ENCODE assay signal across 11 cellular contexts in the genomic region with DNA sequence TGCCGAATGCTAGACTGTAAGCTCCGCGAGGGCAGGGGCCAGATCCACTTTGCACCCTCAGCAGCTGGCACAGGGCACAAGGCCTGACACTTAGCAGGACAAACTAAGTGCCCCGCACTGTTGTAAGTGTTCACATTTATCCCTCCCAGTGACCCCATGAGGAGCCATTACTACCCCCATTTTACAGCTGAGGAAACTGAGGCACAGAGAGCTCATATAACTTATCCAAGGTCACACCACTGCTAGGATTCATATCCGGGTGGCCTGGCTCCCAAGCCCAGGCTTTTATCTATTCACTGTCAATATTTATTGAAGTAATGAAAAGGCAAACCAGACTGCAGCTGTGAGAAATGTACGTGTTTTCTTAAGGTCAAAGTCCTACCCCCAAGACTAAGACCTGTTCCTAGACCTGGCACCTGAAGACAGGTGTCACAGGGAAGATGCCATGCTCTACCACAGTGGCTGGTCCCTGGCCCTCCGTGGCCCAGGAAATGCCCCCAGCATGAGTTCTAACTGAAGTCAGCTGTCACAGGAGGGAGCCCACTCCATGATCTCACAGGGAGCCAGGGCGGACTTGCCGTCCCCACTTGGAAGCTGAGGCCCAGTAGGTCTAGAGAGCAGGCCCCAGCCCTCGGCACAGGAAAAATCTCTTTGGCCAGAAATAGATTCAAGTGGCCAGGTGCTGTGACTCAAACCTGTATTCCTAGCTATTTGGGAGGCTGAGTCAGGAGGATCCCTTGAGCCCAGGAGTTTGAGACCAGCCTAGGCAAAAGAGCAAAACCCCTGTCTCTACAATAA.
DNase-seq lines count a peak whose midpoint lies in the region; ATAC-seq and TF ChIP-seq lines count a peak whose summit lies in the region.
"Had no signal": no experiment of that assay in that cellular context is flagged by ENCODE, and none has a peak within 500 bp of the region (broad histone marks: within the 10 kb centered on the region; RNA-seq: fewer than 3 reads in every experiment).

No MANE protein-coding gene starts in this region.

- H3K4me1 Mint-ChIP-seq in endodermal cell, result peaks cover 17% of the 10 kb centered on the region
- H3K4me1 Mint-ChIP-seq in natural killer cell, result no peaks in the 10 kb centered on the region

- TF ChIP-seq CTCF in endodermal cell (conservative IDR thresholded peaks at IDR 0.05), result no peak
- TF ChIP-seq CTCF in thoracic aorta (IDR thresholded peaks at IDR 0.05), result no peak
- no peak for TF ChIP-seq CTCF in natural killer cell (IDR thresholded peaks at IDR 0.05)

- H3K27me3 ChIP-seq in NT2/D1 (ENCODE audit: insufficient read depth, insufficient read length) (no peaks in the 10 kb centered on the region), endodermal cell (ENCODE audit: control insufficient read depth, insufficient read depth, low read length, poor library complexity, severe bottlenecking) (no peaks in the 10 kb centered on the region), muscle layer of colon (ENCODE audit: control insufficient read depth in 1 of 2, insufficient read depth in 2 of 2, low read length in 2 of 2) (no peaks in the 10 kb centered on the region), thoracic aorta (replicated peaks; ENCODE audit: insufficient read depth) (no peaks in the 10 kb centered on the region)

- H3K9me3 Mint-ChIP-seq in endodermal cell (no peaks in the 10 kb centered on the region), natural killer cell (no peaks in the 10 kb centered on the region)

- H3K4me3 ChIP-seq in NT2/D1 (ENCODE audit: insufficient read length, low read depth), result no peak overlapping the region
- no peak overlapping the region for H3K4me3 ChIP-seq in endodermal cell (ENCODE audit: low read length)
- no peak overlapping the region for H3K4me3 ChIP-seq in muscle layer of colon (ENCODE audit: low read depth in 1 of 2, low read length in 2 of 2)
- H3K4me3 ChIP-seq in thoracic aorta, result no peak overlapping the region
- H3K4me3 ChIP-seq: GM12878 had no signal

- H3K36me3 Mint-ChIP-seq in endodermal cell (ENCODE audit: low read depth), result no peaks in the 10 kb centered on the region
- H3K36me3 Mint-ChIP-seq in natural killer cell, result no peaks in the 10 kb centered on the region

- H3K27me3 Mint-ChIP-seq in endodermal cell (ENCODE audit: insufficient read depth) (no peaks in the 10 kb centered on the region), natural killer cell (ENCODE audit: low read depth in 2 of 2) (no peaks in the 10 kb centered on the region)

- H3K4me3 Mint-ChIP-seq in endodermal cell, result no peak overlapping the region
- H3K4me3 Mint-ChIP-seq in natural killer cell, result no peak overlapping the region

- H3K27ac Mint-ChIP-seq in endodermal cell (peak overlapping the region; percentile 82), natural killer cell (no peak overlapping the region)

- H3K9ac ChIP-seq in NT2/D1 (ENCODE audit: insufficient read length, low read depth), result peak overlapping the region; percentile 21
- no peak overlapping the region for H3K9ac ChIP-seq in endodermal cell (ENCODE audit: extremely low read depth, low read length, poor library complexity, severe bottlenecking)
- no peak overlapping the region for H3K9ac ChIP-seq in muscle layer of colon (ENCODE audit: low read length)
- H3K9ac ChIP-seq: parathyroid adenoma had no signal

- ATAC-seq in thoracic aorta (ENCODE audit: insufficient number of reproducible peaks, low FRiP score, low read depth), result no peak
- ATAC-seq in natural killer cell, result no peak
- ATAC-seq: GM12878 had no signal

- H3K9me3 ChIP-seq in NT2/D1 (ENCODE audit: insufficient read depth, low read length) (no peaks in the 10 kb centered on the region), endodermal cell (ENCODE audit: control insufficient read depth, low read length) (no peaks in the 10 kb centered on the region), muscle layer of colon (ENCODE audit: low read length) (no peaks in the 10 kb centered on the region), thoracic aorta (no peaks in the 10 kb centered on the region)

- intact Hi-C loops in natural killer cell (cut with micrococcal nuclease), result no loop called here

- no peak for DNase-seq in NT2/D1 (ENCODE audit: low read depth, low spot score)
- DNase-seq in endodermal cell, result no peak
- DNase-seq in thoracic aorta (ENCODE audit: low spot score), result no peak
- no peak for DNase-seq in OCI-M1 (lab: John Stamatoyannopoulos, UW)
- no peak for DNase-seq in activated naive CD4-positive, alpha-beta T cell treated with Interleukin-2 at 50 U/mL for 16 hours
- no peak for DNase-seq in natural killer cell
- DNase-seq: DMS 273 treated with DMSO at 0.1 percent for 48 hours, NCI-H1417 had no signal

- WGBS in endodermal cell (ENCODE audit: insufficient coverage in 1 of 2, insufficient read length in 1 of 2), 2 experiments, result 85 to 90% methylated on average over 9 to 10 of the region's 10 CpGs

- peak overlapping the region; percentile 59 for H3K27ac ChIP-seq in endodermal cell (ENCODE audit: low read depth, low read length)
- H3K27ac ChIP-seq in muscle layer of colon (ENCODE audit: low read depth, low read length), result peak overlapping the region; percentile 77
- H3K27ac ChIP-seq in thoracic aorta, result peak overlapping the region; percentile 88 to 93

- H3K36me3 ChIP-seq in NT2/D1 (ENCODE audit: insufficient read depth, insufficient read length, low read length) (no peaks in the 10 kb centered on the region), endodermal cell (ENCODE audit: control insufficient read depth, insufficient read depth, low read length) (no peaks in the 10 kb centered on the region), muscle layer of colon (ENCODE audit: insufficient read depth, low read length) (no peaks in the 10 kb centered on the region), thoracic aorta (no peaks in the 10 kb centered on the region)

- peaks cover 18% of the 10 kb centered on the region for H3K4me1 ChIP-seq in NT2/D1 (ENCODE audit: insufficient read depth, insufficient read length)
- peaks cover 7% of the 10 kb centered on the region for H3K4me1 ChIP-seq in endodermal cell (ENCODE audit: control insufficient read depth, insufficient read depth, low read length)
- H3K4me1 ChIP-seq in muscle layer of colon (ENCODE audit: insufficient read depth, low read length), result peaks cover 71% of the 10 kb centered on the region
- peaks cover 46 to 75% of the 10 kb centered on the region in 2 donors for H3K4me1 ChIP-seq in thoracic aorta (ENCODE audit: control insufficient read depth in 1 of 2, low read depth in 2 of 2)
